In the genomic region with DNA sequence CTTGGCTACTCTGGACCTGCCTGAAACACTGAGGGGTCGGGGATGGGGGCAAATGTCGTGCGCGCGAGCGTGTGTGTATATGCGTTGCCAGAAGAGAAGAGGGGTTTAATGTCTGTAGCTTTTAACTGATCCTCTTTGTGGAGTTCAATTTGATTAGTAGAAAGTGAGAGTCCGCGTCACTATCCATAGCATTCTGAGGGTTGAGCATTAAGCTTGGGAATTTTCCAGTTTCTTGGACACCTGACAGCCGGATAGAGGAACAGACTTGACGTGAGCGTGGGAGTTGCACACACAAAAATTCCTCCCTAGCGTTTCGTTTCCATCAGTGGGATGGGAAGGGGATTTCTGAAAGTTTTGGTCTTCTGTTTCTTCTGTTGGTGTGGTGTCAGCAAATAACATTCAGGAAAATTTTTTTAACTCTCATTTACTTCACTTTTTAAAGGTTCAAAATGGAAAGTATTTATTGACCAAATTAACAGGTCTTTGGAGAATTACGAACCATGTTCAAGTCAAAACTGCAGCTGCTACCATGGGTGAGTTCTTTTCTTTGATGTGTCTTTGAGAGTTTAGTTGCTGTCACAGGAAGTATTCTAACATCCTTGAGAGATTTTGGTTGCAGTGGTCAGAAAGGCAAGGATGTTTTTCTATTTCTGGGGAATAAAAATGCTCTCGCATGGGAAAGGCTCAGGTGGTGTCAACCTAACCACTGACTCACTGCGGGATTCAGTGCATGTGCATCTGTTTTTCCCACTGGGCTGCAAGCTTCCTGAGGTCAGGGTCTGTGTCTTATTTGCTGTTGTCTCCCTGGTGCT, we compare ENCODE assay signal across 8 cellular contexts. TPM values are rescaled to one million over a fixed set of nuclear protein-coding genes. Genes with fewer than 3 reads are reported as not detected.
DNase-seq lines count a peak whose midpoint lies in the region; ATAC-seq and TF ChIP-seq lines count a peak whose summit lies in the region.

No MANE protein-coding gene starts in this region.

- intact Hi-C loops in Calu3 (cut with micrococcal nuclease; ENCODE audit: unreplicated experiment) (loop anchor here (10.0 kb wide), 1 partner anchor 205 kb away; the partner anchor contains the start of gene COX17), ascending aorta (cut with DNase I) (loop anchor here (5.0 to 10.0 kb wide), 4 partner anchors 172 to 1275 kb away; partner anchors contain the start of genes GSK3B, GTF2E1 and RABL3)

- DNase-seq in Calu3 (no peak), M059J (ENCODE audit: low read depth) (peak; percentile 48), ascending aorta (ENCODE audit: low spot score in 2 of 2) (no peak), islet precursor cell (peak; percentile 71), NCI-H2171 treated with DMSO at 0.1 percent for 48 hours (lab: John Stamatoyannopoulos, UW) (no peak), NOMO-1 (lab: John Stamatoyannopoulos, UW; ENCODE audit: unreplicated experiment in 2 of 2) (no peak)
- no peak for DNase-seq in stimulated activated effector memory CD8-positive, alpha-beta T cell treated with anti-CD3 and anti-CD28 coated beads, Interleukin-12 subunit alpha, Interleukin-12 subunit beta, amount 100 ng/mL, for 72 hours (ENCODE audit: low spot score in 2 of 2)

- peaks cover 0 to 4% of the 10 kb centered on the region in 2 donors for H3K4me1 ChIP-seq in ascending aorta

- no peaks in the 10 kb centered on the region for H3K27me3 ChIP-seq in ascending aorta

- peak overlapping the region; percentile 77 to 97 for H3K4me3 ChIP-seq in ascending aorta

- peaks cover 14% of the 10 kb centered on the region for H3K4me1 Mint-ChIP-seq in Calu3 (ENCODE audit: low read depth, unreplicated experiment)
- H3K4me1 Mint-ChIP-seq in stimulated activated effector memory CD8-positive, alpha-beta T cell treated with anti-CD3 and anti-CD28 coated beads, Interleukin-12 subunit alpha, Interleukin-12 subunit beta, amount 100 ng/mL, for 72 hours, result peaks cover 32% of the 10 kb centered on the region

- ATAC-seq in GM21390 (IDR thresholded peaks at IDR 0.05; ENCODE audit: unreplicated experiment), result peak; percentile 49
- peak; percentile 63 for ATAC-seq in stimulated activated effector memory CD8-positive, alpha-beta T cell treated with anti-CD3 and anti-CD28 coated beads, Interleukin-12 subunit alpha, Interleukin-12 subunit beta, amount 100 ng/mL, for 72 hours

- peaks cover 20% of the 10 kb centered on the region for H3K36me3 Mint-ChIP-seq in Calu3 (ENCODE audit: insufficient read depth, unreplicated experiment)
- H3K36me3 Mint-ChIP-seq in stimulated activated effector memory CD8-positive, alpha-beta T cell treated with anti-CD3 and anti-CD28 coated beads, Interleukin-12 subunit alpha, Interleukin-12 subunit beta, amount 100 ng/mL, for 72 hours, result peaks cover 36% of the 10 kb centered on the region

- H3K27me3 Mint-ChIP-seq in Calu3 (ENCODE audit: unreplicated experiment), result no peaks in the 10 kb centered on the region

- no TSS peak for BruUV-seq in Calu3 (replicated peaks; lab: Mats Ljungman, UMichigan)

- peak overlapping the region; percentile 85 for H3K4me3 Mint-ChIP-seq in Calu3 (ENCODE audit: low read depth, unreplicated experiment)
- peak overlapping the region; percentile 82 for H3K4me3 Mint-ChIP-seq in stimulated activated effector memory CD8-positive, alpha-beta T cell treated with anti-CD3 and anti-CD28 coated beads, Interleukin-12 subunit alpha, Interleukin-12 subunit beta, amount 100 ng/mL, for 72 hours

- TF ChIP-seq CTCF in Calu3 (IDR thresholded peaks at IDR 0.05; ENCODE audit: unreplicated experiment) (no peak), ascending aorta (IDR thresholded peaks at IDR 0.05) (no peak)

- peak overlapping the region; percentile 68 to 77 for H3K27ac ChIP-seq in ascending aorta

- H3K27ac Mint-ChIP-seq in Calu3 (ENCODE audit: unreplicated experiment), result no peak overlapping the region
- H3K27ac Mint-ChIP-seq in stimulated activated effector memory CD8-positive, alpha-beta T cell treated with anti-CD3 and anti-CD28 coated beads, Interleukin-12 subunit alpha, Interleukin-12 subunit beta, amount 100 ng/mL, for 72 hours, result peak overlapping the region; percentile 97

- H3K9me3 Mint-ChIP-seq in Calu3 (ENCODE audit: low read depth, unreplicated experiment), result no peaks in the 10 kb centered on the region
- H3K9me3 Mint-ChIP-seq in stimulated activated effector memory CD8-positive, alpha-beta T cell treated with anti-CD3 and anti-CD28 coated beads, Interleukin-12 subunit alpha, Interleukin-12 subunit beta, amount 100 ng/mL, for 72 hours, result no peaks in the 10 kb centered on the region

- H3K36me3 ChIP-seq in ascending aorta, result peaks cover 4 to 13% of the 10 kb centered on the region in 2 donors

- no peaks in the 10 kb centered on the region for H3K9me3 ChIP-seq in ascending aorta

- CTCF ChIA-PET in Calu3 (lab: Charles Lee), result interaction anchor here (0.6 kb wide), 1 partner anchor 669 kb away, joined by 3 read pairs; no protein-coding TSS in a partner anchor

RNA-seq across cellular contexts. Expression of gene POGLUT1, which starts 0.8 kb away (rescaled TPM):
- 10.3 and 13.3 TPM in 2 replicates for total RNA-seq in Calu3 (2022)
- total RNA-seq in M059J (2014; rRNA removed; shearing (Covaris generic)), result 15.6 and 21.4 TPM in 2 replicates
- 30.3 TPM for total RNA-seq in ascending aorta

RNA-seq across cellular contexts. Expression of gene TMEM39A, which starts 6.2 kb away (rescaled TPM):
- total RNA-seq in Calu3 (2022) (48.6 and 54.3 TPM in 2 replicates), ascending aorta (115 TPM)
- 80.8 and 112 TPM in 2 replicates for total RNA-seq in M059J (2014; rRNA removed; shearing (Covaris generic))

RNA-seq across cellular contexts. Expression of gene TIMMDC1, which starts 28.8 kb away (rescaled TPM):
- 82.1 and 84.1 TPM in 2 replicates for total RNA-seq in Calu3 (2022)
- 94.8 and 141 TPM in 2 replicates for total RNA-seq in M059J (2014; rRNA removed; shearing (Covaris generic))
- 31.1 TPM for total RNA-seq in ascending aorta

Comparison
In these comparisons a context has a peak if more than half of its experiments do, and no peak if none do; other contexts are left out.
1. DNase-seq: peak in M059J (single experiment) and islet precursor cell (single experiment); none in Calu3 (single experiment), ascending aorta (0 of 2), stimulated activated effector memory CD8-positive, alpha-beta T cell treated with anti-CD3 and anti-CD28 coated beads, Interleukin-12 subunit alpha, Interleukin-12 subunit beta, amount 100 ng/mL, for 72 hours (0 of 2), NCI-H2171 treated with DMSO at 0.1 percent for 48 hours (single experiment) and NOMO-1 (0 of 2).